Comparison of ENCODE assay signal across 20 cellular contexts in the genomic region with DNA sequence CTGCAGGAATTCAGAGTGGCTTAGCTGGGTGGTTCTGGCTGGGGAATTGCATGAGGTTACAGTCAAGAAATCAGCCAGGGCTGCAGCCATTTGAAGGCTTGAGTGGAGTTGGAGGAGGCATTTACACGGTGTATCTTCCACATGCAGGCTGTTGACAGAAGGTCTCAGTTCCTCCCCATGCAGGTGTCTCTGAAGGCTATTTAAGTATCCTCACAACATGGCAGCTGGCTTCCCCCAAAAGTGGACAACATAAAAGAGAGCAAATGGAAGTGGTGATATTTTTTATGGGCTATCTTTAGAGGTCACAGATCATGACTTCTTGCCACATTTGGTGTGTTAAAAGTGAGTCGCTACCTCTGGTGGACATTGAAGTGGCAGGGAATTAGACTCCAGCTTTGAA.
DNase-seq lines count a peak whose midpoint lies in the region; ATAC-seq and TF ChIP-seq lines count a peak whose summit lies in the region.
"Had no signal": no experiment of that assay in that cellular context is flagged by ENCODE, and none has a peak within 500 bp of the region (broad histone marks: within the 10 kb centered on the region; RNA-seq: fewer than 3 reads in every experiment).

No MANE protein-coding gene starts in this region.

- intact Hi-C loops in OCI-LY7 (cut with micrococcal nuclease; ENCODE audit: unreplicated experiment), result loop anchor here (1.0 to 10.0 kb wide), 5 partner anchors 60 to 188 kb away; a partner anchor contains a TSS

- DNase-seq in DMS53 (lab: John Stamatoyannopoulos, UW), result peak; percentile 24
- DNase-seq in DMS53 treated with DMSO at 0.1 percent for 48 hours (lab: John Stamatoyannopoulos, UW; ENCODE audit: unreplicated experiment), result no peak
- peak; percentile 53 for DNase-seq in NAMALWA (ENCODE audit: low spot score)
- peak; percentile 95 for DNase-seq in OCI-LY7 (ENCODE audit: low spot score)
- DNase-seq in HFFc6, result no peak
- DNase-seq: Caco-2; CD4-positive, CD25-positive, alpha-beta regulatory T cell; CD8-positive, alpha-beta T cell; DMS153; DMS79 treated with DMSO at 0.1 percent for 48 hours; GF-D8; GOT3; HCEC 1CT had no signal

- H3K4me3 Mint-ChIP-seq in HFFc6, result no peak overlapping the region
- H3K4me3 Mint-ChIP-seq: B cell; CD4-positive, CD25-positive, alpha-beta regulatory T cell; CD8-positive, alpha-beta T cell had no signal

- no peak overlapping the region for H3K27ac Mint-ChIP-seq in HFFc6
- H3K27ac Mint-ChIP-seq: B cell; CD4-positive, CD25-positive, alpha-beta regulatory T cell; CD8-positive, alpha-beta T cell had no signal

- H3K9me3 ChIP-seq in OCI-LY7 (ENCODE audit: low read length), result peaks cover 4% of the 10 kb centered on the region; the same call in 1 of the 2 replicates
- H3K9me3 ChIP-seq: BLaER1, Caco-2 had no signal

- no peaks in the 10 kb centered on the region for H3K79me2 ChIP-seq in OCI-LY7 (ENCODE audit: insufficient read depth, low read depth, low read length)

- peak overlapping the region; percentile 75 for H3K27ac ChIP-seq in OCI-LY7 (ENCODE audit: low read depth, low read length, poor library complexity, severe bottlenecking)
- H3K27ac ChIP-seq: 22Rv1, BLaER1, C4-2B had no signal

- no peaks in the 10 kb centered on the region; the same call in 1 of the 2 replicates for H3K36me3 ChIP-seq in OCI-LY7 (ENCODE audit: insufficient read depth, low read length)
- H3K36me3 ChIP-seq: BLaER1 had no signal

- H3K36me3 Mint-ChIP-seq in HFFc6 (ENCODE audit: low read depth), result no peaks in the 10 kb centered on the region
- H3K36me3 Mint-ChIP-seq: CD4-positive, CD25-positive, alpha-beta regulatory T cell; CD8-positive, alpha-beta T cell had no signal

- POLR2A ChIA-PET in OCI-LY7 (lab: Charles Lee), result interaction anchor here (0.7 to 2.4 kb wide), 11 partner anchors 12 to 119 kb away, joined by 3 to 6 read pairs (median 5); no protein-coding TSS in a partner anchor

- no peaks in the 10 kb centered on the region for H3K9me3 Mint-ChIP-seq in HFFc6
- H3K9me3 Mint-ChIP-seq: CD8-positive, alpha-beta T cell had no signal

- peak overlapping the region; percentile 33; the same call in 1 of the 2 replicates for H2AFZ ChIP-seq in OCI-LY7 (ENCODE audit: low read length)

- H3K9me2 ChIP-seq in OCI-LY7 (ENCODE audit: insufficient read depth, low read length), result no peaks in the 10 kb centered on the region

- H3K4me3 ChIP-seq in OCI-LY7 (ENCODE audit: low read depth, low read length, poor library complexity, severe bottlenecking), result peak overlapping the region; percentile 12
- H3K4me3 ChIP-seq: BLaER1 had no signal

- no peaks in the 10 kb centered on the region for H4K20me1 ChIP-seq in OCI-LY7 (ENCODE audit: insufficient read depth, low read length)
- H4K20me1 ChIP-seq: BLaER1 had no signal

- BruUV-seq in OCI-LY7 (replicated peaks; lab: Mats Ljungman, UMichigan), result no TSS peak

- TF ChIP-seq CTCF in OCI-LY7 (conservative IDR thresholded peaks at IDR 0.05; ENCODE audit: low read length), result peak; percentile 56; the same call in 1 of the 2 replicates
- TF ChIP-seq CTCF in HFFc6 (IDR thresholded peaks at IDR 0.05), result no peak

- peaks cover 17% of the 10 kb centered on the region for H3K27me3 Mint-ChIP-seq in HFFc6 (ENCODE audit: insufficient read depth)

- CTCF ChIA-PET in OCI-LY7 (lab: Charles Lee; ENCODE audit: unreplicated experiment), result no interaction called here

- peak overlapping the region; percentile 81 for H3K4me2 ChIP-seq in OCI-LY7 (ENCODE audit: low read length)
- H3K4me2 ChIP-seq: BLaER1 had no signal

- ATAC-seq in HG03442 (IDR thresholded peaks at IDR 0.05; ENCODE audit: unreplicated experiment) (no peak), GM18909 (IDR thresholded peaks at IDR 0.05; ENCODE audit: poor library complexity, unreplicated experiment) (no peak), HG02588 (IDR thresholded peaks at IDR 0.05; ENCODE audit: unreplicated experiment) (no peak)
- ATAC-seq: CD8-positive, alpha-beta T cell had no signal

- H3K4me1 ChIP-seq in OCI-LY7 (ENCODE audit: insufficient read depth, low read length, poor library complexity, severe bottlenecking), result peaks cover 66% of the 10 kb centered on the region
- H3K4me1 ChIP-seq: Caco-2 had no signal

- peaks cover 28% of the 10 kb centered on the region for H3K4me1 Mint-ChIP-seq in HFFc6 (ENCODE audit: low read depth)
- H3K4me1 Mint-ChIP-seq: B cell; CD4-positive, CD25-positive, alpha-beta regulatory T cell had no signal

Comparison
In these comparisons a context has a peak if more than half of its experiments do, and no peak if none do; other contexts are left out.
1. DNase-seq: peak in DMS53 (single experiment), NAMALWA (single experiment) and OCI-LY7 (single experiment); none in DMS53 treated with DMSO at 0.1 percent for 48 hours (single experiment) and HFFc6 (single experiment).